In genomic region chr1:109668123-109668800, GRCh38 we compare ENCODE assay signal across 7 cellular contexts. TPM values are rescaled to one million over a fixed set of nuclear protein-coding genes. Genes with fewer than 3 reads are reported as not detected.
DNase-seq lines count a peak whose midpoint lies in the region; ATAC-seq and TF ChIP-seq lines count a peak whose summit lies in the region.
"Had no signal": no experiment of that assay in that cellular context is flagged by ENCODE, and none has a peak within 500 bp of the region (broad histone marks: within the 10 kb centered on the region; RNA-seq: fewer than 3 reads in every experiment).

No MANE protein-coding gene starts in this region.

- intact Hi-C loops in mucosa of descending colon (cut with DNase I, micrococcal nuclease), result no loop called here

- no peaks in the 10 kb centered on the region for H3K36me3 ChIP-seq in ES-I3 (ENCODE audit: insufficient read depth, low read length)
- no peaks in the 10 kb centered on the region for H3K36me3 ChIP-seq in mucosa of descending colon (ENCODE audit: low read depth)

- H3K4me3 Mint-ChIP-seq in activated naive CD8-positive, alpha-beta T cell treated with anti-CD3 and anti-CD28 coated beads for 36 hours, result peak overlapping the region; percentile 79

- H3K36me3 Mint-ChIP-seq in activated naive CD8-positive, alpha-beta T cell treated with anti-CD3 and anti-CD28 coated beads for 36 hours, result peaks cover 2% of the 10 kb centered on the region

- H3K4me3 ChIP-seq in mucosa of descending colon, result no peak overlapping the region

- no peaks in the 10 kb centered on the region for H3K4me1 ChIP-seq in ES-I3 (ENCODE audit: insufficient read depth, low read length)
- peaks cover 3% of the 10 kb centered on the region for H3K4me1 ChIP-seq in mucosa of descending colon (ENCODE audit: low read depth)

- no peak for DNase-seq in activated naive CD8-positive, alpha-beta T cell treated with anti-CD3 and anti-CD28 coated beads for 36 hours
- DNase-seq in mucosa of descending colon, result no peak
- no peak for DNase-seq in glomerular visceral epithelial cell (ENCODE audit: extremely low spot score)
- no peak for DNase-seq in NCI-H187 treated with DMSO at 0.1 percent for 48 hours (lab: John Stamatoyannopoulos, UW)
- no peak for DNase-seq in NCI-H82 treated with DMSO at 0.1 percent for 48 hours (lab: John Stamatoyannopoulos, UW; ENCODE audit: unreplicated experiment)

- no peaks in the 10 kb centered on the region for H3K9me3 Mint-ChIP-seq in activated naive CD8-positive, alpha-beta T cell treated with anti-CD3 and anti-CD28 coated beads for 36 hours

- peaks cover 16% of the 10 kb centered on the region for H3K4me1 Mint-ChIP-seq in activated naive CD8-positive, alpha-beta T cell treated with anti-CD3 and anti-CD28 coated beads for 36 hours

- H3K27me3 Mint-ChIP-seq in activated naive CD8-positive, alpha-beta T cell treated with anti-CD3 and anti-CD28 coated beads for 36 hours, result no peaks in the 10 kb centered on the region

- no peak overlapping the region for H3K27ac Mint-ChIP-seq in activated naive CD8-positive, alpha-beta T cell treated with anti-CD3 and anti-CD28 coated beads for 36 hours

- peak; percentile 14 for ATAC-seq in mucosa of descending colon

- H3K9me3 ChIP-seq in ES-I3 (ENCODE audit: control insufficient read depth, insufficient read depth, low read length) (no peaks in the 10 kb centered on the region), mucosa of descending colon (no peaks in the 10 kb centered on the region)

- TF ChIP-seq CTCF in mucosa of descending colon (IDR thresholded peaks at IDR 0.05), result no peak

- peak overlapping the region; percentile 47; the same call in 1 of the 2 replicates for H3K9ac ChIP-seq in ES-I3 (ENCODE audit: low read depth, low read length)

RNA-seq across cellular contexts. Expression of gene GSTM2, which starts 0.4 kb away (rescaled TPM):
- 1 to 10 TPM; 7.4 to 8.5 TPM for total RNA-seq in activated naive CD8-positive, alpha-beta T cell treated with anti-CD3 and anti-CD28 coated beads for 36 hours
- 10 to 100 TPM; 23.8 to 87.7 (median 41.0) TPM for total RNA-seq in mucosa of descending colon

RNA-seq across cellular contexts. Expression of gene GSTM4, which starts 12.4 kb away (rescaled TPM):
- 1 to 10 TPM; 2.4 to 3.0 TPM for total RNA-seq in activated naive CD8-positive, alpha-beta T cell treated with anti-CD3 and anti-CD28 coated beads for 36 hours
- 10 to 100 TPM; 63.4 to 96.3 (median 74.2) TPM for total RNA-seq in mucosa of descending colon

RNA-seq across cellular contexts. Expression of gene GSTM1, which starts 19.4 kb away (rescaled TPM):
- not detected for total RNA-seq in activated naive CD8-positive, alpha-beta T cell treated with anti-CD3 and anti-CD28 coated beads for 36 hours
- total RNA-seq in mucosa of descending colon, result 10 to 100 TPM; 18.0 to 30.6 (median 20.0) TPM

RNA-seq across cellular contexts. Expression of gene GSTM5, which starts 43.8 kb away (rescaled TPM):
- total RNA-seq in activated naive CD8-positive, alpha-beta T cell treated with anti-CD3 and anti-CD28 coated beads for 36 hours, result under 1 TPM in 1 of 2 experiments, not detected in 1; 0.06 TPM
- 1 to 10 TPM; 2.5 to 6.1 (median 4.8) TPM for total RNA-seq in mucosa of descending colon
- total RNA-seq: renal cortical epithelial cell had no signal

RNA-seq across cellular contexts. Expression of gene AMPD2, which starts 48.6 kb away (rescaled TPM):
- 10 to 100 TPM; 89.5 to 91.4 TPM for total RNA-seq in activated naive CD8-positive, alpha-beta T cell treated with anti-CD3 and anti-CD28 coated beads for 36 hours
- 10 to 100 TPM; 35.6 to 47.4 (median 40.9) TPM for total RNA-seq in mucosa of descending colon

Comparison
In these comparisons a context has a peak if more than half of its experiments do, and no peak if none do; other contexts are left out.
1. RNA of gene GSTM4, which starts 12.4 kb away (total RNA-seq): 63.4 to 96.3 TPM in mucosa of descending colon; 2.4 to 3.0 TPM in activated naive CD8-positive, alpha-beta T cell treated with anti-CD3 and anti-CD28 coated beads for 36 hours; every median in the first group is over 10 times any median in the second.
2. RNA of gene GSTM1, which starts 19.4 kb away (total RNA-seq): 18.0 to 30.6 TPM in mucosa of descending colon; not detected in activated naive CD8-positive, alpha-beta T cell treated with anti-CD3 and anti-CD28 coated beads for 36 hours; every median in the first group is over 10 times any median in the second.